Comparison of ENCODE assay signal across 20 cellular contexts in genomic region chr3:193176690-193177089, GRCh38.
DNase-seq lines count a peak whose midpoint lies in the region; ATAC-seq and TF ChIP-seq lines count a peak whose summit lies in the region.
"Had no signal": no experiment of that assay in that cellular context is flagged by ENCODE, and none has a peak within 500 bp of the region (broad histone marks: within the 10 kb centered on the region; RNA-seq: fewer than 3 reads in every experiment).

No MANE protein-coding gene starts in this region.

- H3K27ac Mint-ChIP-seq in effector memory CD8-positive, alpha-beta T cell = no peak overlapping the region

- H3K36me3 Mint-ChIP-seq in effector memory CD8-positive, alpha-beta T cell (ENCODE audit: insufficient read depth) = no peaks in the 10 kb centered on the region

- DNase-seq in DMS53 (lab: John Stamatoyannopoulos, UW) (peak; percentile 80), GM10266 (ENCODE audit: extremely low spot score) (peak; percentile 1), NCI-H510A treated with DMSO at 0.1 percent for 48 hours (lab: John Stamatoyannopoulos, UW) (peak; percentile 57), left kidney (ENCODE audit: low read depth, low spot score) (peak; percentile 59), substantia nigra (lab: John Stamatoyannopoulos, UW) (no peak)
- no peak for DNase-seq in effector memory CD8-positive, alpha-beta T cell
- DNase-seq: BE2C; DMS79 treated with DMSO at 0.1 percent for 48 hours; Kasumi-1; NCI-H1417 treated with DMSO at 0.1 percent for 48 hours; NCI-H187; NCI-H226; NCI-H526 treated with DMSO at 0.1 percent for 48 hours; NK-92 treated with Interleukin-12 subunit alpha and Interleukin-12 subunit beta, amount 100 ng/mL, for 24 hours; SHP77 treated with DMSO at 0.1 percent for 48 hours; T-helper 2 cell had no signal

- no peak overlapping the region for H3K27ac ChIP-seq in substantia nigra (ENCODE audit: low read depth, low read length, poor library complexity, severe bottlenecking)
- H3K27ac ChIP-seq: A549, RWPE1, SK-N-MC had no signal

- peaks cover 0 to 6% of the 10 kb centered on the region in 2 donors for H3K27me3 Mint-ChIP-seq in effector memory CD8-positive, alpha-beta T cell

- H3K4me1 Mint-ChIP-seq in effector memory CD8-positive, alpha-beta T cell (ENCODE audit: low read depth in 2 of 2) = no peaks in the 10 kb centered on the region

- no peak for TF ChIP-seq CTCF in GM10266 (IDR thresholded peaks at IDR 0.05; ENCODE audit: control insufficient read depth, insufficient read depth, low read depth, missing control alignments)

- no peak overlapping the region for H3K4me3 Mint-ChIP-seq in effector memory CD8-positive, alpha-beta T cell

- ATAC-seq in GM18907 (IDR thresholded peaks at IDR 0.05; ENCODE audit: unreplicated experiment) = no peak
- ATAC-seq in effector memory CD8-positive, alpha-beta T cell (replicated peaks) = no peak
- ATAC-seq: A549 had no signal

- H3K9me3 Mint-ChIP-seq in effector memory CD8-positive, alpha-beta T cell = peaks cover 8 to 17% of the 10 kb centered on the region in 2 donors

Comparison
In these comparisons a context has a peak if more than half of its experiments do, and no peak if none do; other contexts are left out.
1. DNase-seq: peak in DMS53 (single experiment), GM10266 (single experiment), NCI-H510A treated with DMSO at 0.1 percent for 48 hours (single experiment) and left kidney (single experiment); none in effector memory CD8-positive, alpha-beta T cell (0 of 3) and substantia nigra (0 of 49).